20 cellular contexts compared by ENCODE assay signal in genomic region chr14:103366741-103367140, GRCh38.
"Had no signal": no experiment of that assay in that cellular context is flagged by ENCODE, and none has a peak within 500 bp of the region (broad histone marks: within the 10 kb centered on the region; RNA-seq: fewer than 3 reads in every experiment).

No MANE protein-coding gene starts in this region.

- H3K27ac ChIP-seq: KMS-11 had no signal

- H3K9ac ChIP-seq: KMS-11, SK-N-SH had no signal

- H3K4me2 ChIP-seq: KMS-11, SK-N-SH had no signal

- H3K4me3 Mint-ChIP-seq: IgD-negative memory B cell had no signal

- ATAC-seq: K562 had no signal

- DNase-seq: Kasumi-1, MM.1S, NCI-H1092 treated with DMSO at 0.1 percent for 48 hours, NCI-H1436, NCI-H187, NCI-H2029, NCI-H2081 treated with DMSO at 0.1 percent for 48 hours, NCI-H2171, NCI-H226, NCI-H446, NCI-H510A, NCI-H524 treated with DMSO at 0.1 percent for 48 hours, NCI-H69, NCI-H774, RPMI8226, SHP77, SK-N-SH had no signal

- H3K27ac Mint-ChIP-seq: IgD-negative memory B cell had no signal

- H3K4me1 Mint-ChIP-seq: IgD-negative memory B cell had no signal

- H3K4me3 ChIP-seq: K562 had no signal

- H3K9me2 ChIP-seq: SK-N-SH had no signal
